In the genomic region with DNA sequence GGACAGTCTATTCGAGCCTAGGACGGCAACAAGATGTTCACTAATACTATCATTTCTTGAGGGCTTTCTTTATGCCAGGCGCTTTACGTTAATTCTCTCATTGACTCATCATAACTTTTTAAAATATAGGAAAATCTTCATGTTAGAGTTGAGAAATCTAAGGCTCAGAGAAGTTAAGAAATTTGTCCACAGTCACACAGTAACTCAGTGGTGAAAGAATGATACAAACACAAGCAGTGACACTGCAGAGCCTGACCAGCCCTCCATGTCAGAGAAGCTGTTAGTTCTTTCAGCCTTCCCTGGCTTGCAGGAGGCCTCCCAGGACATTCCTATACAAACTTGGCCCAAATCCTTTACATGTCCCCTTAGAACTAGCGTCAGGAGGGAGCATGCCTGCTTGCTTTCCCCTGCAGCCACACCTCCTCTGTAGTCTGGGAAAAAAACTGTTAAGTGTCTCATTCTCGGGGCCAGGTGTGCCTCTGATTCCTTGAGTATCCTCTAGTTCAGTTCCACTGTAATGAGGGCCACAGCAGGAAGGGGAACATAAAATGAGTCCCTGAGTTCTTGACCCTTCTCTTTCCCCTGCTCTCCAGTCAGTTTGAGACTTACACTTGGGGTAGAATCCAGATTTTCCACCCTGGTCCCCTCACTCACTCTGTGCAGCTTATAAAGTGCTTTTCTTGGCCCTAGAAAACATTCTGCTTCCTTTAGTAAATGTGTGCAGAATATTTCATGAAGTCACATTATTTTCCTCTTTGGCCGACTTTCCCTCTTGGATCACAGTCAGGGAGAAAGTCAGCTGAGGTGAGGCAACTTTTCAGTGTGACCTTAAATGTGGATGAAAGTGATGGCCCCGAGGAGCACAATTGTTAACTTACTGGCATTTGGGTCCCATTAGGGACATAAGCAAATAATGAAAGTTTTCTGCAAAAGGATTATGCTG, we compare ENCODE assay signal across 11 cellular contexts.
DNase-seq lines count a peak whose midpoint lies in the region; ATAC-seq and TF ChIP-seq lines count a peak whose summit lies in the region.
"Had no signal": no experiment of that assay in that cellular context is flagged by ENCODE, and none has a peak within 500 bp of the region (broad histone marks: within the 10 kb centered on the region; RNA-seq: fewer than 3 reads in every experiment).

No MANE protein-coding gene starts in this region.

- H3K4me1 ChIP-seq in urinary bladder (ENCODE audit: insufficient read depth), result no peaks in the 10 kb centered on the region

- POLR2A ChIA-PET in naive thymus-derived CD8-positive, alpha-beta T cell (lab: Charles Lee), result no interaction called here

- no peak for TF ChIP-seq CTCF in fibroblast of pulmonary artery (IDR thresholded peaks at IDR 0.05; ENCODE audit: low read length, missing control alignments)

- peaks cover 28% of the 10 kb centered on the region for H3K36me3 Mint-ChIP-seq in activated naive CD4-positive, alpha-beta T cell treated with anti-CD3 and anti-CD28 coated beads, Interleukin-2, amount 50 U/mL, for 24 hours
- peaks cover 11 to 97% (median 36%) of the 10 kb centered on the region in 3 donors for H3K36me3 Mint-ChIP-seq in naive thymus-derived CD8-positive, alpha-beta T cell

- H3K4me3 ChIP-seq in fibroblast of pulmonary artery (replicated peaks; ENCODE audit: low read depth, low read length) (no peak overlapping the region), urinary bladder (ENCODE audit: low read depth, low read length) (no peak overlapping the region)
- H3K4me3 ChIP-seq: ovary had no signal

- WGBS in urinary bladder, result 59% methylated on average over 8 of the region's 8 CpGs

- no peak overlapping the region for H3K4me3 Mint-ChIP-seq in activated naive CD4-positive, alpha-beta T cell treated with anti-CD3 and anti-CD28 coated beads, Interleukin-2, amount 50 U/mL, for 24 hours
- H3K4me3 Mint-ChIP-seq in naive thymus-derived CD8-positive, alpha-beta T cell, result peak overlapping the region in 1 of 10 donors; percentile 32

- H3K4me1 Mint-ChIP-seq in activated naive CD4-positive, alpha-beta T cell treated with anti-CD3 and anti-CD28 coated beads, Interleukin-2, amount 50 U/mL, for 24 hours, result peaks cover 34% of the 10 kb centered on the region
- peaks cover 12 to 31% (median 19%) of the 10 kb centered on the region in 4 donors for H3K4me1 Mint-ChIP-seq in naive thymus-derived CD8-positive, alpha-beta T cell

- no peaks in the 10 kb centered on the region for H3K9me3 Mint-ChIP-seq in activated naive CD4-positive, alpha-beta T cell treated with anti-CD3 and anti-CD28 coated beads, Interleukin-2, amount 50 U/mL, for 24 hours
- no peaks in the 10 kb centered on the region for H3K9me3 Mint-ChIP-seq in naive thymus-derived CD8-positive, alpha-beta T cell

- no peaks in the 10 kb centered on the region for H3K27me3 Mint-ChIP-seq in activated naive CD4-positive, alpha-beta T cell treated with anti-CD3 and anti-CD28 coated beads, Interleukin-2, amount 50 U/mL, for 24 hours
- H3K27me3 Mint-ChIP-seq in naive thymus-derived CD8-positive, alpha-beta T cell, result no peaks in the 10 kb centered on the region

- ATAC-seq in naive thymus-derived CD8-positive, alpha-beta T cell, result no peak
- ATAC-seq in HG03442 (IDR thresholded peaks at IDR 0.05; ENCODE audit: unreplicated experiment), result no peak

- peak overlapping the region; percentile 18 for H3K27ac ChIP-seq in urinary bladder (ENCODE audit: low read depth)
- H3K27ac ChIP-seq: ovary had no signal

- no peak for DNase-seq in activated naive CD4-positive, alpha-beta T cell treated with Interleukin-2 at 50 U/mL for 16 hours
- DNase-seq in fibroblast of pulmonary artery (ENCODE audit: low read depth) (peak; percentile 66), RKO (ENCODE audit: low spot score) (no peak), NCI-H146 treated with DMSO at 0.1 percent for 48 hours (lab: John Stamatoyannopoulos, UW; ENCODE audit: unreplicated experiment) (no peak)
- DNase-seq in naive thymus-derived CD8-positive, alpha-beta T cell, result no peak
- DNase-seq: NCI-H524, ovary, SK-N-SH had no signal

- H3K27ac Mint-ChIP-seq in activated naive CD4-positive, alpha-beta T cell treated with anti-CD3 and anti-CD28 coated beads, Interleukin-2, amount 50 U/mL, for 24 hours, result peak overlapping the region; percentile 46
- H3K27ac Mint-ChIP-seq in naive thymus-derived CD8-positive, alpha-beta T cell, result peak overlapping the region; percentile 56 to 88 (median 73)

- H3K36me3 ChIP-seq in urinary bladder (ENCODE audit: insufficient read depth), result no peaks in the 10 kb centered on the region
- H3K36me3 ChIP-seq: ovary had no signal
